8 cellular contexts compared by ENCODE assay signal in the genomic region with DNA sequence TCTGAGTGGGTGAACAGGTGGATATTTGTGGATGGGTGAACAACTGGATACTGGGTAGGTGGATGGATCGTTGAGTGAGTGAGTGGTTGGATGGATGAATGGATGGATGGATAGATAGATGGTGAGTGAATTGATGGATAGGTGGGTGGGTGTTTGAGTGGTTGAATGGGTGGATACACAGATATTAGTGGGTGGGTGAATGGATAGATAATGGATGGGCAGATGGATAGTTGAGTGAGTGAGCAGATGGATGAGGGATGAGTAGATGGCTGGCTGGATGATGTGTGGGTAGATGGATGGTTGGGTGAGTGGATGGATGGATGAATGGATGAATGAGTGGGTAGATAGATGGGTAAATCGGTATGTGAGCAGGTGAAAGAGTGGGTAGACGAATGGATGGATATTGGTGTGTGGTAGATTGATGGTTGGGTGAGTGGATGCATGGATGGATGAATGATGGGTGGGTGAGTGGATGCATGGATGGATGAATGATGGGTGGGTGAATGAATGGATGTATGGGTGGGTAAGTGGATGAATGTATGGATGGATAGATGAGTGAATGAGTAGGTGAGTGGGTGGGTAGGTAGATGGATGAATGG.
"Had no signal": no experiment of that assay in that cellular context is flagged by ENCODE, and none has a peak within 500 bp of the region (broad histone marks: within the 10 kb centered on the region; RNA-seq: fewer than 3 reads in every experiment).

No MANE protein-coding gene starts in this region.

- H3K4me2 ChIP-seq: KMS-11 had no signal

- H3K9ac ChIP-seq: KMS-11 had no signal

- FAIRE-seq: HepG2, HTR-8/SVneo, K562 had no signal

- ATAC-seq: HepG2, K562 had no signal

- DNase-seq: IMR-90, KBM-7, KG1 had no signal

- H3K4me3 ChIP-seq: K562 had no signal

- H3K27ac ChIP-seq: HL-60, KMS-11 had no signal
